ENCODE assay signal across 7 cellular contexts in genomic region chr15:85730001-85730820, GRCh38.
DNase-seq lines count a peak whose midpoint lies in the region; ATAC-seq, FAIRE-seq and TF ChIP-seq lines count a peak whose summit lies in the region.

No MANE protein-coding gene starts in this region.

- ATAC-seq in left lung = peak; percentile 77

- peaks cover 18% of the 10 kb centered on the region for H3K9me3 Mint-ChIP-seq in chondrocyte (ENCODE audit: low read depth)

- H3K27me3 ChIP-seq in left lung (no peaks in the 10 kb centered on the region), testis (no peaks in the 10 kb centered on the region)

- TF ChIP-seq CTCF in chondrocyte (IDR thresholded peaks at IDR 0.05) (peak; percentile 89), left lung (IDR thresholded peaks at IDR 0.05) (peak; percentile 64 to 75), testis (IDR thresholded peaks at IDR 0.05) (peak; percentile 72 to 85 (median 85))

- 42 to 45% methylated on average over 5 of the region's 5 CpGs for WGBS in testis, 2 donors

- intact Hi-C loops in left lung (cut with DNase I) = loop anchor here in 1 of 2 donors (5.0 kb wide), 1 partner anchor 112 kb away; no protein-coding TSS in a partner anchor
- intact Hi-C loops in testis (cut with DNase I; ENCODE audit: low total_unique reads) = loop anchor here (10.0 kb wide), 1 partner anchor 105 kb away; no protein-coding TSS in a partner anchor

- DNase-seq in ELF-1 (ENCODE audit: low read depth, low spot score) (peak; percentile 59), H54 (ENCODE audit: insufficient read length, low spot score) (no peak), NCI-H1048 (lab: John Stamatoyannopoulos, UW) (peak; percentile 31), SKM-1 treated with dmso at 0.1 percent for 144 hours (lab: John Stamatoyannopoulos, UW; ENCODE audit: unreplicated experiment) (peak; percentile 68), chondrocyte (ENCODE audit: low spot score) (no peak), left lung (no peak), testis (peak; percentile 70)

- H3K27ac Mint-ChIP-seq in chondrocyte (ENCODE audit: unreplicated experiment) = peak overlapping the region; percentile 78

- peaks cover 29% of the 10 kb centered on the region for H3K4me1 Mint-ChIP-seq in chondrocyte (ENCODE audit: low read depth)

- H3K4me1 ChIP-seq in left lung (peaks cover 0 to 8% of the 10 kb centered on the region in 2 donors), testis (peaks cover 5% of the 10 kb centered on the region)

- no peaks in the 10 kb centered on the region for H3K27me3 Mint-ChIP-seq in chondrocyte (ENCODE audit: low read depth)

- TF ChIP-seq POLR2A in H54 (IDR thresholded peaks at IDR 0.05; ENCODE audit: low read depth, low read length) (no peak), testis (IDR thresholded peaks at IDR 0.05) (no peak)

- H3K36me3 ChIP-seq in left lung = peaks cover 3 to 100% of the 10 kb centered on the region in 2 donors
- H3K36me3 ChIP-seq in testis (ENCODE audit: low read depth, missing control alignments) = no peaks in the 10 kb centered on the region

- peak; percentile 27 for FAIRE-seq in H54 (lab: Jason Lieb, UNC)

- H3K4me3 ChIP-seq in left lung = no peak overlapping the region
- H3K4me3 ChIP-seq in testis = no peak overlapping the region

- H3K36me3 Mint-ChIP-seq in chondrocyte (ENCODE audit: low read depth) = peaks cover 37% of the 10 kb centered on the region

- no peak overlapping the region for H3K4me3 Mint-ChIP-seq in chondrocyte (ENCODE audit: unreplicated experiment)

- H3K27ac ChIP-seq in left lung = peak overlapping the region in 1 of 2 donors; percentile 55
- H3K27ac ChIP-seq in testis = peak overlapping the region in 1 of 2 donors; percentile 31

- H3K9me3 ChIP-seq in left lung = peaks cover 0 to 7% of the 10 kb centered on the region in 2 donors
- no peaks in the 10 kb centered on the region for H3K9me3 ChIP-seq in testis

Comparison
In these comparisons a context has a peak if more than half of its experiments do, and no peak if none do; other contexts are left out.
1. DNase-seq: peak in ELF-1 (single experiment), NCI-H1048 (single experiment), SKM-1 treated with dmso at 0.1 percent for 144 hours (single experiment) and testis (single experiment); none in H54 (single experiment), chondrocyte (single experiment) and left lung (0 of 2).
2. Peak in every context shown above with its lines, with median percentiles within 50 percentile points of each other: CTCF ChIP-seq.